Comparison of ENCODE assay signal across 1 cellular context in the genomic region with DNA sequence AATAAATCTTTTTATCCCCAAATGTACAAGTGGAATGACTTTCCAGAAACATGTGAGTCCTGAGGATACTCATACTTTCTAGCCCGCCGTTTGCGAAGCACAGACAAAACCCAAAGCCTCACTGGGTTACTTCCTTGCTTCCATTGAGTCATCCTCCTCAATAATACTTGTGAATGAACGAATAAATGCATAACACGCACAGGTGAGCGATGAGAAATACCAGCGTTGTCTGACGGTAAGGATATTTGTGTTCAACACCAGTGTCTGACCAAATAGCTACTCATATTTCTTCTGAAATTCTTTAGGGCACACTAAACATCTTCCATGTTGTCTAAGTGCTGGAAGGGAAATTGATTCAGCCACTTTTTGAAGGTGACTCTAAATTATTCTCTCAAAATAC.
TF ChIP-seq lines count a peak whose summit lies in the region.

No MANE protein-coding gene starts in this region.

TF ChIP-seq in GM23338, 12 proteins besides CTCF, POLR2A, EP300 and RAD21 (continued from another document):
- TF ChIP-seq ZNF462 (CRISPR knock-in tag; IDR thresholded peaks at IDR 0.05) = no peak
- no peak for TF ChIP-seq ZNF114 (CRISPR knock-in tag; IDR thresholded peaks at IDR 0.05)
- TF ChIP-seq STAT1 (IDR thresholded peaks at IDR 0.05; ENCODE audit: unreplicated experiment) = no peak
- TF ChIP-seq, protein P1, sequence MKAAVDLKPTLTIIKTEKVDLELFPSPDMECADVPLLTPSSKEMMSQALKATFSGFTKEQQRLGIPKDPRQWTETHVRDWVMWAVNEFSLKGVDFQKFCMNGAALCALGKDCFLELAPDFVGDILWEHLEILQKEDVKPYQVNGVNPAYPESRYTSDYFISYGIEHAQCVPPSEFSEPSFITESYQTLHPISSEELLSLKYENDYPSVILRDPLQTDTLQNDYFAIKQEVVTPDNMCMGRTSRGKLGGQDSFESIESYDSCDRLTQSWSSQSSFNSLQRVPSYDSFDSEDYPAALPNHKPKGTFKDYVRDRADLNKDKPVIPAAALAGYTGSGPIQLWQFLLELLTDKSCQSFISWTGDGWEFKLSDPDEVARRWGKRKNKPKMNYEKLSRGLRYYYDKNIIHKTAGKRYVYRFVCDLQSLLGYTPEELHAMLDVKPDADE (IDR thresholded peaks at IDR 0.05) = no peak
- TF ChIP-seq EZH2phosphoT487 (IDR thresholded peaks at IDR 0.05; ENCODE audit: unreplicated experiment) = no peak
- no peak for TF ChIP-seq ZNF331 (CRISPR knock-in tag; IDR thresholded peaks at IDR 0.05; ENCODE audit: low read depth)
- TF ChIP-seq CREB1 (CRISPR knock-in tag; IDR thresholded peaks at IDR 0.05; ENCODE audit: low read depth) = no peak
- TF ChIP-seq POLR2AphosphoS5 (IDR thresholded peaks at IDR 0.05; ENCODE audit: low read depth) = no peak
- TF ChIP-seq JUNB (IDR thresholded peaks at IDR 0.05; ENCODE audit: unreplicated experiment) = no peak
- TF ChIP-seq NANOG (IDR thresholded peaks at IDR 0.05; ENCODE audit: borderline replicate concordance) = no peak
- no peak for TF ChIP-seq REST (IDR thresholded peaks at IDR 0.05; ENCODE audit: unreplicated experiment)
